In genomic region chr12:9348906-9349518, GRCh38 we compare ENCODE assay signal across 23 cellular contexts.
"Had no signal": no experiment of that assay in that cellular context is flagged by ENCODE, and none has a peak within 500 bp of the region (broad histone marks: within the 10 kb centered on the region; RNA-seq: fewer than 3 reads in every experiment).

No MANE protein-coding gene starts in this region.

- H3K9me3 Mint-ChIP-seq: type B pancreatic cell had no signal

- H3K4me3 ChIP-seq: heart right ventricle, hepatocyte, left ventricle myocardium inferior, lung, mucosa of descending colon, ovary, prostate gland, skin epidermis, tibial nerve, uterus had no signal

- DNase-seq: heart right ventricle; islet precursor cell; left ventricle myocardium inferior; mesendoderm; midbrain; mucosa of descending colon; naive thymus-derived CD8-positive, alpha-beta T cell; retina; right cardiac atrium; stimulated activated CD4-positive, alpha-beta T cell treated with anti-CD3 and anti-CD28 coated beads, Interleukin-12 subunit alpha, Interleukin-12 subunit beta, amount 100 ng/mL, for 4 hours; stimulated activated CD4-positive, alpha-beta T cell treated with anti-CD3 and anti-CD28 coated beads, Interleukin-15, amount 100 ng/mL, for 24 hours; stimulated activated CD4-positive, alpha-beta T cell treated with anti-CD3 and anti-CD28 coated beads, Interleukin-2, amount 100 ng/mL, for 24 hours; stimulated activated CD4-positive, alpha-beta T cell treated with anti-CD3 and anti-CD28 coated beads, Interleukin-4, amount 100 ng/mL, for 1 hour; stimulated activated naive B cell treated with anti-CD40 and anti-IgM and Interleukin-4, amounts not matched to agents 10 μg/mL and 1 μg/mL and 100 μg/mL, for 72 hours; uterus had no signal

- H3K27ac Mint-ChIP-seq: stimulated activated naive B cell treated with anti-CD40 and anti-IgM and Interleukin-4, amounts not matched to agents 10 μg/mL and 1 μg/mL and 100 μg/mL, for 72 hours; stimulated activated naive CD8-positive, alpha-beta T cell treated with anti-CD3 and anti-CD28 coated beads, Interleukin-15, Interleukin-2, amounts not matched to agents 100 ng/mL and 50 ng/mL, for 24 hours; type B pancreatic cell had no signal

- ATAC-seq: heart right ventricle; mucosa of descending colon; naive thymus-derived CD8-positive, alpha-beta T cell; right cardiac atrium; stimulated activated naive B cell treated with anti-CD40 and anti-IgM and Interleukin-4, amounts not matched to agents 10 μg/mL and 1 μg/mL and 100 μg/mL, for 72 hours had no signal

- H3K27me3 ChIP-seq: heart right ventricle, hepatocyte, ovary, tibial nerve, uterus had no signal

- H3K36me3 ChIP-seq: heart right ventricle, left ventricle myocardium inferior, ovary, prostate gland, uterus had no signal

- H3K4me3 Mint-ChIP-seq: naive thymus-derived CD8-positive, alpha-beta T cell; stimulated activated naive B cell treated with anti-CD40 and anti-IgM and Interleukin-4, amounts not matched to agents 10 μg/mL and 1 μg/mL and 100 μg/mL, for 72 hours; stimulated activated naive CD8-positive, alpha-beta T cell treated with anti-CD3 and anti-CD28 coated beads, Interleukin-15, Interleukin-2, amounts not matched to agents 100 ng/mL and 50 ng/mL, for 24 hours; type B pancreatic cell had no signal

- H3K9me3 ChIP-seq: ovary, prostate gland, uterus had no signal

- H3K27ac ChIP-seq: heart right ventricle, hepatocyte, left ventricle myocardium inferior, ovary, skin epidermis, uterus had no signal

- H3K4me1 ChIP-seq: heart right ventricle, left ventricle myocardium inferior, prostate gland, tibial nerve, uterus had no signal

- H3K27me3 Mint-ChIP-seq: naive thymus-derived CD8-positive, alpha-beta T cell; stimulated activated naive CD8-positive, alpha-beta T cell treated with anti-CD3 and anti-CD28 coated beads, Interleukin-15, Interleukin-2, amounts not matched to agents 100 ng/mL and 50 ng/mL, for 24 hours; type B pancreatic cell had no signal
